8 cellular contexts compared by ENCODE assay signal in the genomic region with DNA sequence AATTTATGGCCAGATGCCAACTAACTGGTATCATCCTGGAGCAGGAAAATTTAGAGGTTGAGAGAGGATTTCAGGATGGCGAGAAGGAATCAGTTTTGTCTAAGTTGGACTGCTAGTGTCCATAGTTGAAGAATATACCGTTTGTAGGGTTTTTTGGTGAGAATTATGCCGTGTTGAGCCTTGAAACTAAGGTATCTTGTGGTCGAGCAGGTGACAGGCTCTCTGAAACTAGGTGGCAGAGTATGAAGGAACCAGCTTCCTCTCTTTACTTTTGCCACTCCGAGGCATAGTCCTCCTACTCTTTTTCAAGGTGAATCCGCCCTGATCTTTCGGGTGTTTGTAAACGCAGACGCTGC. TPM values are rescaled to one million over a fixed set of nuclear protein-coding genes. Genes with fewer than 3 reads are reported as not detected.
A peak's percentile ranks its signal among the peaks of the same experiment; 100 is the strongest.
DNase-seq lines count a peak whose midpoint lies in the region; ATAC-seq, FAIRE-seq and TF ChIP-seq lines count a peak whose summit lies in the region.

No MANE protein-coding gene starts in this region.

- H3K4me3 Mint-ChIP-seq in CD8-positive, alpha-beta T cell, result peak overlapping the region; percentile 78
- H3K4me3 Mint-ChIP-seq in astrocyte (ENCODE audit: unreplicated experiment), result no peak overlapping the region

- H3K36me3 Mint-ChIP-seq in CD8-positive, alpha-beta T cell, result peaks cover 2% of the 10 kb centered on the region
- no peaks in the 10 kb centered on the region for H3K36me3 Mint-ChIP-seq in astrocyte (ENCODE audit: low read depth, unreplicated experiment)

- POLR2A ChIA-PET in CD8-positive, alpha-beta T cell (lab: Charles Lee), result interaction anchor here (1.2 kb wide), 2 partner anchors 8 to 17 kb away, joined by 3 to 5 read pairs; no protein-coding TSS in a partner anchor

- H3K36me3 ChIP-seq in CD8-positive, alpha-beta T cell (ENCODE audit: insufficient read depth, low read length), result no peaks in the 10 kb centered on the region
- no peaks in the 10 kb centered on the region for H3K36me3 ChIP-seq in astrocyte (ENCODE audit: insufficient read depth, low read length)

- H3K27ac Mint-ChIP-seq in CD8-positive, alpha-beta T cell, result peak overlapping the region; percentile 89
- peak overlapping the region; percentile 77 for H3K27ac Mint-ChIP-seq in astrocyte (ENCODE audit: unreplicated experiment)

- no peak for TF ChIP-seq CTCF in CD8-positive, alpha-beta T cell (IDR thresholded peaks at IDR 0.05)
- no peak for TF ChIP-seq CTCF in astrocyte (IDR thresholded peaks at IDR 0.05; ENCODE audit: insufficient read depth, low read depth, low read length)

- H3K9ac ChIP-seq in astrocyte (ENCODE audit: low read length), result no peak overlapping the region

- H3K9me3 ChIP-seq in CD8-positive, alpha-beta T cell (ENCODE audit: low read length), result no peaks in the 10 kb centered on the region
- H3K9me3 ChIP-seq in astrocyte (ENCODE audit: insufficient read depth, low read depth, low read length), result no peaks in the 10 kb centered on the region

- H3K27ac ChIP-seq in CD8-positive, alpha-beta T cell (ENCODE audit: low read depth, low read length), result peak overlapping the region; percentile 43
- H3K27ac ChIP-seq in astrocyte (ENCODE audit: low read depth, low read length), result peak overlapping the region; percentile 40

- peak in 3 of 7 experiments; percentile 21 to 28 (median 24) for DNase-seq in CD8-positive, alpha-beta T cell
- no peak for DNase-seq in astrocyte (ENCODE audit: low read depth)
- DNase-seq in NCI-H128 (lab: John Stamatoyannopoulos, UW; ENCODE audit: unreplicated experiment), result no peak
- DNase-seq in NCI-H1092 (lab: John Stamatoyannopoulos, UW), result no peak
- no peak for DNase-seq in HCEC 1CT
- DNase-seq in sciatic nerve (ENCODE audit: low spot score), result no peak

- CTCF ChIA-PET in CD8-positive, alpha-beta T cell (lab: Charles Lee), result interaction anchor here (0.6 to 1.6 kb wide), 2 partner anchors 8 to 427 kb away, joined by 3 to 4 read pairs; no protein-coding TSS in a partner anchor

- no peaks in the 10 kb centered on the region for H3K27me3 ChIP-seq in CD8-positive, alpha-beta T cell (ENCODE audit: insufficient read depth, low read length)
- no peaks in the 10 kb centered on the region for H3K27me3 ChIP-seq in astrocyte (ENCODE audit: insufficient read depth, low read length)

- peaks cover 72% of the 10 kb centered on the region for H3K4me1 ChIP-seq in CD8-positive, alpha-beta T cell (ENCODE audit: insufficient read depth, low read length)
- peaks cover 15% of the 10 kb centered on the region for H3K4me1 ChIP-seq in astrocyte (ENCODE audit: insufficient read depth, low read length)

- peak overlapping the region; percentile 36 for H3K4me3 ChIP-seq in CD8-positive, alpha-beta T cell (ENCODE audit: low read depth, low read length)
- no peak overlapping the region for H3K4me3 ChIP-seq in astrocyte (ENCODE audit: insufficient read depth, low read depth, low read length)

- intact Hi-C loops in CD8-positive, alpha-beta T cell (cut with DNase I, micrococcal nuclease), result loop anchor here in 1 of 2 experiments (1.0 to 2.0 kb wide), 3 partner anchors 8 to 15 kb away; no protein-coding TSS in a partner anchor
- intact Hi-C loops in sciatic nerve (cut with DNase I), result no loop called here

- peak; percentile 79 for ATAC-seq in CD8-positive, alpha-beta T cell
- peak; percentile 77 for ATAC-seq in GM19463 (IDR thresholded peaks at IDR 0.05; ENCODE audit: unreplicated experiment)
- peak; percentile 77 for ATAC-seq in HG03432 (IDR thresholded peaks at IDR 0.05; ENCODE audit: unreplicated experiment)
- no peak for ATAC-seq in sciatic nerve

- no peak for FAIRE-seq in astrocyte (lab: Jason Lieb, UNC)

- no peaks in the 10 kb centered on the region for H3K9me3 Mint-ChIP-seq in CD8-positive, alpha-beta T cell
- no peaks in the 10 kb centered on the region for H3K9me3 Mint-ChIP-seq in astrocyte (ENCODE audit: unreplicated experiment)

- H3K27me3 Mint-ChIP-seq in CD8-positive, alpha-beta T cell (ENCODE audit: low read depth), result no peaks in the 10 kb centered on the region
- H3K27me3 Mint-ChIP-seq in astrocyte (ENCODE audit: low read depth, unreplicated experiment), result no peaks in the 10 kb centered on the region

- H3K4me2 ChIP-seq in astrocyte (ENCODE audit: low read length), result peak overlapping the region; percentile 50

- no peaks in the 10 kb centered on the region for H4K20me1 ChIP-seq in astrocyte (ENCODE audit: insufficient read depth, low read length)

- peaks cover 78% of the 10 kb centered on the region for H3K79me2 ChIP-seq in astrocyte (ENCODE audit: insufficient read depth, low read length)

- no peak overlapping the region for H2AFZ ChIP-seq in astrocyte (ENCODE audit: low read depth, low read length)

- H3K4me1 Mint-ChIP-seq in CD8-positive, alpha-beta T cell (ENCODE audit: low read depth), result peaks cover 34% of the 10 kb centered on the region
- H3K4me1 Mint-ChIP-seq in astrocyte (ENCODE audit: low read depth, unreplicated experiment), result peaks cover 18% of the 10 kb centered on the region

RNA-seq across cellular contexts. Expression of gene MDFIC, which starts 9.7 kb away (rescaled TPM):
- total RNA-seq in CD8-positive, alpha-beta T cell, result 10 to 100 TPM; 16.8 to 17.2 TPM
- total RNA-seq in astrocyte, result 17.7 and 20.3 TPM in 2 replicates
- 60.7 TPM for total RNA-seq in sciatic nerve
